In genomic region chr1:93715529-93716126, GRCh38 we compare ENCODE assay signal across 10 cellular contexts. TPM values are rescaled to one million over a fixed set of nuclear protein-coding genes. Genes with fewer than 3 reads are reported as not detected.
DNase-seq lines count a peak whose midpoint lies in the region; ATAC-seq, FAIRE-seq and TF ChIP-seq lines count a peak whose summit lies in the region.
"Had no signal": no experiment of that assay in that cellular context is flagged by ENCODE, and none has a peak within 500 bp of the region (broad histone marks: within the 10 kb centered on the region; RNA-seq: fewer than 3 reads in every experiment).

No MANE protein-coding gene starts in this region.

- H3K4me1 Mint-ChIP-seq in CD8-positive, alpha-beta memory T cell = peaks cover 8 to 43% (median 11%) of the 10 kb centered on the region in 3 donors

- FAIRE-seq in GM12891 (lab: Jason Lieb, UNC) (peak; percentile 97), K562 (lab: Jason Lieb, UNC) (no peak)
- FAIRE-seq: pancreas had no signal

- no peaks in the 10 kb centered on the region for H4K20me1 ChIP-seq in K562 (replicated peaks; ENCODE audit: control insufficient read depth, insufficient read depth, low read length)

- no peak overlapping the region for H3K9ac ChIP-seq in K562 (ENCODE audit: insufficient read depth in 1 of 2, low read depth in 2 of 2, low read length in 2 of 2)

- no peak overlapping the region; the same call in 1 of the 2 replicates for H3K4me2 ChIP-seq in K562 (ENCODE audit: insufficient read depth, low read length)

- H3K27me3 ChIP-seq in K562 (ENCODE audit: control insufficient read depth in 2 of 2, insufficient read depth in 2 of 2, low read length in 2 of 2) (peaks cover 0 to 13% of the 10 kb centered on the region in 2 experiments; a peak in 2 of 5 replicates), lower lobe of right lung (ENCODE audit: low read depth) (no peaks in the 10 kb centered on the region)
- no peaks in the 10 kb centered on the region for H3K27me3 ChIP-seq in CD8-positive, alpha-beta memory T cell (ENCODE audit: insufficient read depth, low read length, poor library complexity, severe bottlenecking)
- H3K27me3 ChIP-seq: pancreas had no signal

- H3K4me3 ChIP-seq in K562 = no peak overlapping the region
- H3K4me3 ChIP-seq in CD8-positive, alpha-beta memory T cell (ENCODE audit: low read length) = no peak overlapping the region
- no peak overlapping the region for H3K4me3 ChIP-seq in lower lobe of right lung
- H3K4me3 ChIP-seq: pancreas had no signal

- H3K36me3 ChIP-seq in K562 (ENCODE audit: control insufficient read depth, insufficient read depth, low read length) (no peaks in the 10 kb centered on the region), lower lobe of right lung (no peaks in the 10 kb centered on the region)
- H3K36me3 ChIP-seq in CD8-positive, alpha-beta memory T cell (ENCODE audit: insufficient read depth, low read length) = no peaks in the 10 kb centered on the region
- H3K36me3 ChIP-seq: pancreas had no signal

- no peak for TF ChIP-seq RAD21 in K562 (CRISPR knock-in tag; conservative IDR thresholded peaks at IDR 0.05 in 1 of 2, IDR thresholded peaks at IDR 0.05 in 1 of 2)

- in situ Hi-C loops in K562 (cut with MboI) = no loop called here

- TF ChIP-seq CTCF in K562 (IDR thresholded peaks at IDR 0.05 in 2 of 3, conservative IDR thresholded peaks at IDR 0.05 in 1 of 3; ENCODE audit: insufficient read depth in 2 of 3, low read depth in 1 of 3, low read length in 3 of 3) = no peak
- TF ChIP-seq CTCF in lower lobe of right lung (IDR thresholded peaks at IDR 0.05) = no peak

- TF ChIP-seq EP300 in K562 (IDR thresholded peaks at IDR 0.05; ENCODE audit: low read length) = no peak

- TF ChIP-seq POLR2A in GM12891 (IDR thresholded peaks at IDR 0.05; ENCODE audit: low read depth, low read length) (no peak), K562 (conservative IDR thresholded peaks at IDR 0.05) (no peak)

- H3K79me2 ChIP-seq in K562 (ENCODE audit: control insufficient read depth, insufficient read depth, low read length) = no peaks in the 10 kb centered on the region

- peaks cover 4 to 5% of the 10 kb centered on the region in 2 donors for H3K27me3 Mint-ChIP-seq in CD8-positive, alpha-beta memory T cell

- POLR2A ChIA-PET in K562 (lab: Yijun Ruan, JAX) = no interaction called here
- POLR2A ChIA-PET in CD8-positive, alpha-beta memory T cell (lab: Charles Lee) = no interaction called here

- H3K9me3 Mint-ChIP-seq in CD8-positive, alpha-beta memory T cell = peaks cover 0 to 5% (median 2%) of the 10 kb centered on the region in 5 donors

- H3K4me3 Mint-ChIP-seq in CD8-positive, alpha-beta memory T cell = peak overlapping the region in 1 of 7 donors; percentile 13

- peaks cover 0 to 7% (median 0%) of the 10 kb centered on the region in 3 donors for H3K36me3 Mint-ChIP-seq in CD8-positive, alpha-beta memory T cell

- WGBS in K562 (ENCODE audit: insufficient coverage, low coverage, missing lambda C conversion rate) = 2% methylated on average over 10 of the region's 10 CpGs

- CTCF ChIA-PET in K562 (lab: Yijun Ruan, JAX; ENCODE audit: low intra/inter-chr PET ratio) = no interaction called here
- CTCF ChIA-PET in CD8-positive, alpha-beta memory T cell (lab: Charles Lee) = no interaction called here

- intact Hi-C loops in K562 (cut with micrococcal nuclease) (no loop called here), head of caudate nucleus (cut with DNase I) (no loop called here), lower lobe of right lung (cut with DNase I) (no loop called here)

- no peak overlapping the region for H2AFZ ChIP-seq in K562 (ENCODE audit: low read depth, low read length)

- ATAC-seq in GM21529 (IDR thresholded peaks at IDR 0.05; ENCODE audit: unreplicated experiment) (peak; percentile 71), K562 (no peak), esophagus mucosa (no peak), lower lobe of right lung (no peak)

- no peak overlapping the region for H3K27ac ChIP-seq in K562 (ENCODE audit: extremely low read depth, low read depth, low read length)
- no peak overlapping the region for H3K27ac ChIP-seq in CD8-positive, alpha-beta memory T cell (ENCODE audit: low read depth, low read length)
- H3K27ac ChIP-seq in lower lobe of right lung = no peak overlapping the region
- H3K27ac ChIP-seq: HL-60, pancreas had no signal

- no peaks in the 10 kb centered on the region for H3K9me3 ChIP-seq in K562 (replicated peaks; ENCODE audit: control insufficient read depth, insufficient read depth, low read depth, low read length)
- H3K9me3 ChIP-seq in CD8-positive, alpha-beta memory T cell (ENCODE audit: low read length) = no peaks in the 10 kb centered on the region
- peaks cover 5% of the 10 kb centered on the region for H3K9me3 ChIP-seq in lower lobe of right lung
- H3K9me3 ChIP-seq: pancreas had no signal

- no TSS peak for BruUV-seq in K562 (replicated peaks; lab: Mats Ljungman, UMichigan)

- no peaks in the 10 kb centered on the region for H3K9me1 ChIP-seq in K562 (ENCODE audit: control insufficient read depth, insufficient read depth, low read length)

- H3K4me1 ChIP-seq in K562 (replicated peaks in 1 of 2; ENCODE audit: control insufficient read depth in 2 of 2, insufficient read depth in 2 of 2, low read length in 2 of 2) (peaks cover 0 to 17% of the 10 kb centered on the region in 2 experiments; a peak in 3 of 5 replicates), lower lobe of right lung (peaks cover 6% of the 10 kb centered on the region)
- no peaks in the 10 kb centered on the region for H3K4me1 ChIP-seq in CD8-positive, alpha-beta memory T cell (ENCODE audit: insufficient read depth, low read length)
- H3K4me1 ChIP-seq: pancreas had no signal

- H3K27ac Mint-ChIP-seq in CD8-positive, alpha-beta memory T cell = peak overlapping the region in 2 of 8 donors; percentile 24 to 61

- DNase-seq in GM12891 (ENCODE audit: insufficient read length, low spot score) (no peak), NCI-H2171 (lab: John Stamatoyannopoulos, UW) (peak; percentile 45), K562 (ENCODE audit: extremely low read depth in 1 of 4, low spot score in 3 of 4) (peak in 1 of 4 experiments; percentile 8), head of caudate nucleus (no peak), lower lobe of right lung (no peak)
- DNase-seq in CD8-positive, alpha-beta memory T cell = no peak
- DNase-seq: pancreas had no signal

TF ChIP-seq in GM12891, 5 proteins besides CTCF, POLR2A, EP300 and RAD21:
- TF ChIP-seq PAX5 (IDR thresholded peaks at IDR 0.05; ENCODE audit: insufficient read depth, low read length, severe bottlenecking) (no peak), POU2F2 (IDR thresholded peaks at IDR 0.05; ENCODE audit: low read depth, low read length) (peak; percentile 57), SPI1 (IDR thresholded peaks at IDR 0.05; ENCODE audit: low read depth, low read length) (peak; percentile 37; the same call in 1 of the 2 replicates)

TF ChIP-seq in K562, 482 proteins besides CTCF, POLR2A, EP300 and RAD21 (continues in another document):
- peak; percentile 61; the same call in 1 of the 2 replicates for TF ChIP-seq ATF4 (CRISPR knock-in tag; IDR thresholded peaks at IDR 0.05)
- no peak for TF ChIP-seq ZNF551 (CRISPR knock-in tag; IDR thresholded peaks at IDR 0.05)
- no peak for TF ChIP-seq BMI1 (IDR thresholded peaks at IDR 0.05; ENCODE audit: low read length)
- no peak for TF ChIP-seq ZNF134 (CRISPR knock-in tag; conservative IDR thresholded peaks at IDR 0.05)
- peak; percentile 38; the same call in 1 of the 2 replicates for TF ChIP-seq HES1 (IDR thresholded peaks at IDR 0.05; ENCODE audit: low read depth)
- TF ChIP-seq TBP (optimal IDR thresholded peaks at IDR 0.05; ENCODE audit: low read depth, low read length) = no peak
- TF ChIP-seq TGIF2 (CRISPR knock-in tag; IDR thresholded peaks at IDR 0.05) = no peak
- no peak for TF ChIP-seq SIX5 (IDR thresholded peaks at IDR 0.05; ENCODE audit: borderline replicate concordance in 1 of 2, insufficient read depth in 1 of 2, low read depth in 1 of 2, low read length in 2 of 2)
- no peak for TF ChIP-seq GABPB2 (CRISPR knock-in tag; conservative IDR thresholded peaks at IDR 0.05)
- TF ChIP-seq ZNF764 (CRISPR knock-in tag; IDR thresholded peaks at IDR 0.05; ENCODE audit: low read depth) = no peak

RNA-seq across cellular contexts. Expression of gene BCAR3, which starts 34.0 kb away (rescaled TPM):
- polyA plus RNA-seq in GM12891 (2012; ENCODE audit: low read depth, missing spikeins) = 2.4 TPM
- total RNA-seq in K562 (2011; cell fraction: chromatin; rRNA removed; ENCODE audit: low replicate concordance) = 0.93 and 1.4 TPM in 2 replicates
- total RNA-seq in K562 (2011; cell fraction: nucleolus; rRNA removed) = 1.2 and 1.3 TPM in 2 replicates
- 0.73 and 1.5 TPM in 2 replicates for total RNA-seq in K562 (2011; cell fraction: nucleoplasm; rRNA removed)
- 2.8 and 4.2 TPM in 2 replicates for total RNA-seq in K562 (2014; rRNA removed)
- 4.8 and 6.9 TPM in 2 replicates for total RNA-seq in K562 (2014; rRNA removed; fragmentation: Illumina TruSeq; extraction: Trizol)
- total RNA-seq in K562 (2015; rRNA removed; fragmentation: Illumina TruSeq; extraction: Trizol) = 2.1 and 2.8 TPM in 2 replicates
- total RNA-seq in K562 (2021) = 3.6 and 3.8 TPM in 2 replicates
- polyA plus RNA-seq in K562 (2011; rRNA removed) = 1.8 and 2.0 TPM in 2 replicates
- 0.75 and 1.1 TPM in 2 replicates for polyA plus RNA-seq in K562 (2011; cell fraction: cytosol; rRNA removed)
- polyA plus RNA-seq in K562 (2011; cell fraction: nucleus; rRNA removed) = 0.97 and 1.2 TPM in 2 replicates
- 1.4 and 2.7 TPM in 2 replicates for polyA plus RNA-seq in K562 (2012)
- polyA plus RNA-seq in K562 (2014; fragmentation: Illumina TruSeq; extraction: Trizol) = 3.2 and 3.6 TPM in 2 replicates
- polyA plus RNA-seq in K562 (2014; fragmentation: Nextera tagmentation; extraction: Ambion mirVana) = 1 to 10 TPM; 5.4 to 6.3 TPM
- polyA plus RNA-seq in K562 (2014; rRNA removed) = 4.0 and 5.4 TPM in 2 replicates
- polyA minus RNA-seq in K562 (2011; rRNA and poly(A)+ RNA removed) = 0.60 and 1.4 TPM in 2 replicates
- polyA minus RNA-seq in K562 (2011; cell fraction: cytosol; rRNA and poly(A)+ RNA removed) = 0.57 and 3.0 TPM in 2 replicates
- 0.67 and 2.1 TPM in 2 replicates for polyA minus RNA-seq in K562 (2011; cell fraction: nucleus; rRNA and poly(A)+ RNA removed)
- total RNA-seq in esophagus mucosa = 5.7 TPM
- total RNA-seq in CD8-positive, alpha-beta memory T cell = under 1 TPM; 0.62 to 0.77 TPM
- 0.32 TPM for polyA plus RNA-seq in CD8-positive, alpha-beta memory T cell
- 24.9 TPM for total RNA-seq in lower lobe of right lung
